1 cellular context compared by ENCODE assay signal in the genomic region with DNA sequence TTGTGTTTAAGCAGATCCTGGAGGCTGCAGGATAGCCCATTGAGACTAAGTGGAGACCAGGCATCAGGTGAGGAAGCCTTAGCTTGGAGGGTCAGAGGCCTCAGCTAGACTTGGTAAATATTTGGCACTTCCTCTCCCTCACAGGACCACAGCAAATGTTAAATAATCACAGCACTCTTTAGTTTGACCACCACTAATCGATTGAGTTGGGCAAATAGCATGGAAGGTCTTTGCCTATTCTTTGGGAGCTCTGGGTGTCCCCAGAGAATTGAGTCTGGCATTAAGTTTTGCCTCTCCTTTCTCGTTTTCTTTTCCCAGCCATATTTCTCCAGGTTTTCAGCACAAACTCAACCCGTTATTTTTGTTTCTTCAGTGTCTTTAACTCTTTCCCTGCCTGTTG.
A peak's percentile ranks its signal among the peaks of the same experiment; 100 is the strongest.
TF ChIP-seq lines count a peak whose summit lies in the region.

No MANE protein-coding gene starts in this region.

TF ChIP-seq in HepG2, 621 proteins besides CTCF, POLR2A, EP300 and RAD21 (continued from another document and continues in another):
- TF ChIP-seq, protein P1, sequence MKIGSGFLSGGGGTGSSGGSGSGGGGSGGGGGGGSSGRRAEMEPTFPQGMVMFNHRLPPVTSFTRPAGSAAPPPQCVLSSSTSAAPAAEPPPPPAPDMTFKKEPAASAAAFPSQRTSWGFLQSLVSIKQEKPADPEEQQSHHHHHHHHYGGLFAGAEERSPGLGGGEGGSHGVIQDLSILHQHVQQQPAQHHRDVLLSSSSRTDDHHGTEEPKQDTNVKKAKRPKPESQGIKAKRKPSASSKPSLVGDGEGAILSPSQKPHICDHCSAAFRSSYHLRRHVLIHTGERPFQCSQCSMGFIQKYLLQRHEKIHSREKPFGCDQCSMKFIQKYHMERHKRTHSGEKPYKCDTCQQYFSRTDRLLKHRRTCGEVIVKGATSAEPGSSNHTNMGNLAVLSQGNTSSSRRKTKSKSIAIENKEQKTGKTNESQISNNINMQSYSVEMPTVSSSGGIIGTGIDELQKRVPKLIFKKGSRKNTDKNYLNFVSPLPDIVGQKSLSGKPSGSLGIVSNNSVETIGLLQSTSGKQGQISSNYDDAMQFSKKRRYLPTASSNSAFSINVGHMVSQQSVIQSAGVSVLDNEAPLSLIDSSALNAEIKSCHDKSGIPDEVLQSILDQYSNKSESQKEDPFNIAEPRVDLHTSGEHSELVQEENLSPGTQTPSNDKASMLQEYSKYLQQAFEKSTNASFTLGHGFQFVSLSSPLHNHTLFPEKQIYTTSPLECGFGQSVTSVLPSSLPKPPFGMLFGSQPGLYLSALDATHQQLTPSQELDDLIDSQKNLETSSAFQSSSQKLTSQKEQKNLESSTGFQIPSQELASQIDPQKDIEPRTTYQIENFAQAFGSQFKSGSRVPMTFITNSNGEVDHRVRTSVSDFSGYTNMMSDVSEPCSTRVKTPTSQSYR (CRISPR knock-in tag; IDR thresholded peaks at IDR 0.05; ENCODE audit: borderline replicate concordance) = no peak
- TF ChIP-seq FOXA3 (CRISPR knock-in tag; IDR thresholded peaks at IDR 0.05) (peak; percentile 78), TAF1 (CRISPR knock-in tag; IDR thresholded peaks at IDR 0.05) (no peak), ZNF292 (CRISPR knock-in tag; IDR thresholded peaks at IDR 0.05; ENCODE audit: borderline replicate concordance, low read depth) (peak; percentile 57; the same call in 1 of the 2 replicates), MED1 (CRISPR knock-in tag; IDR thresholded peaks at IDR 0.05) (peak; percentile 43; the same call in 1 of the 2 replicates), ZIK1 (CRISPR knock-in tag; IDR thresholded peaks at IDR 0.05; ENCODE audit: borderline replicate concordance, low read depth) (no peak), KDM5B (CRISPR knock-in tag; IDR thresholded peaks at IDR 0.05; ENCODE audit: borderline replicate concordance) (no peak), CBX5 (CRISPR knock-in tag; IDR thresholded peaks at IDR 0.05; ENCODE audit: borderline replicate concordance) (no peak), YY1 (IDR thresholded peaks at IDR 0.05; ENCODE audit: insufficient read depth, insufficient replicate concordance, low read depth, low read length) (no peak), ZNF282 (IDR thresholded peaks at IDR 0.05; ENCODE audit: partially characterized antibody) (no peak), ELF1 (CRISPR knock-in tag; IDR thresholded peaks at IDR 0.05) (peak; percentile 33; the same call in 1 of the 2 replicates), HOXA5 (CRISPR knock-in tag; IDR thresholded peaks at IDR 0.05) (0 out of 2 replicates have a peak, but pooled peaks have one; percentile 52), MIER2 (CRISPR knock-in tag; IDR thresholded peaks at IDR 0.05) (no peak), MBNL3 (CRISPR knock-in tag; conservative IDR thresholded peaks at IDR 0.05) (no peak), SYNCRIP (IDR thresholded peaks at IDR 0.05; ENCODE audit: insufficient read depth, low read depth, low read length) (no peak), SRY (CRISPR knock-in tag; IDR thresholded peaks at IDR 0.05) (no peak), FOXJ3 (CRISPR knock-in tag; IDR thresholded peaks at IDR 0.05; ENCODE audit: borderline replicate concordance) (peak; percentile 57; the same call in 1 of the 2 replicates), ZNF776 (CRISPR knock-in tag; IDR thresholded peaks at IDR 0.05) (no peak), ZNF614 (CRISPR knock-in tag; IDR thresholded peaks at IDR 0.05; ENCODE audit: borderline replicate concordance) (no peak), YEATS4 (CRISPR knock-in tag; IDR thresholded peaks at IDR 0.05; ENCODE audit: borderline replicate concordance) (0 out of 2 replicates have a peak, but pooled peaks have one; percentile 14), ZNF562 (CRISPR knock-in tag; IDR thresholded peaks at IDR 0.05; ENCODE audit: borderline replicate concordance) (no peak), ZNF343 (CRISPR knock-in tag; IDR thresholded peaks at IDR 0.05) (no peak), IRF2 (CRISPR knock-in tag; IDR thresholded peaks at IDR 0.05) (peak; percentile 63; the same call in 1 of the 2 replicates), ZBTB7A (CRISPR knock-in tag; IDR thresholded peaks at IDR 0.05) (no peak), SP1 (IDR thresholded peaks at IDR 0.05) (no peak), SP1 (CRISPR knock-in tag; IDR thresholded peaks at IDR 0.05) (no peak), FOXA1 (IDR thresholded peaks at IDR 0.05) (no peak), FOXA1 (CRISPR knock-in tag; IDR thresholded peaks at IDR 0.05) (no peak; the same call in 1 of the 2 replicates), ZMAT3 (CRISPR knock-in tag; conservative IDR thresholded peaks at IDR 0.05) (no peak), CBX1 (IDR thresholded peaks at IDR 0.05; ENCODE audit: low read depth) (no peak), EZH2 (conservative IDR thresholded peaks at IDR 0.05; ENCODE audit: low read depth, low read length) (no peak), TOPORS (CRISPR knock-in tag; IDR thresholded peaks at IDR 0.05) (no peak), NR2F6 (IDR thresholded peaks at IDR 0.05) (peak; percentile 72), NR2F6 (CRISPR knock-in tag; IDR thresholded peaks at IDR 0.05) (peak; percentile 71)
- TF ChIP-seq, protein P2, sequence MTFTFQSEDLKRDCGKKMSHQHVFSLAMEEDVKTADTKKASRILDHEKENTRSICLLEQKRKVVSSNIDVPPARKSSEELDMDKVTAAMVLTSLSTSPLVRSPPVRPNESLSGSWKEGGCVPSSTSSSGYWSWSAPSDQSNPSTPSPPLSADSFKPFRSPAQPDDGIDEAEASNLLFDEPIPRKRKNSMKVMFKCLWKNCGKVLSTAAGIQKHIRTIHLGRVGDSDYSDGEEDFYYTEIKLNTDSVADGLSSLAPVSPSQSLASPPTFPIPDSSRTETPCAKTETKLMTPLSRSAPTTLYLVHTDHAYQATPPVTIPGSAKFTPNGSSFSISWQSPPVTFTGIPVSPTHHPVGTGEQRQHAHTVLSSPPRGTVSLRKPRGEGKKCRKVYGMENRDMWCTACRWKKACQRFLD (CRISPR knock-in tag; IDR thresholded peaks at IDR 0.05; ENCODE audit: borderline replicate concordance) = no peak
- TF ChIP-seq, protein P3, sequence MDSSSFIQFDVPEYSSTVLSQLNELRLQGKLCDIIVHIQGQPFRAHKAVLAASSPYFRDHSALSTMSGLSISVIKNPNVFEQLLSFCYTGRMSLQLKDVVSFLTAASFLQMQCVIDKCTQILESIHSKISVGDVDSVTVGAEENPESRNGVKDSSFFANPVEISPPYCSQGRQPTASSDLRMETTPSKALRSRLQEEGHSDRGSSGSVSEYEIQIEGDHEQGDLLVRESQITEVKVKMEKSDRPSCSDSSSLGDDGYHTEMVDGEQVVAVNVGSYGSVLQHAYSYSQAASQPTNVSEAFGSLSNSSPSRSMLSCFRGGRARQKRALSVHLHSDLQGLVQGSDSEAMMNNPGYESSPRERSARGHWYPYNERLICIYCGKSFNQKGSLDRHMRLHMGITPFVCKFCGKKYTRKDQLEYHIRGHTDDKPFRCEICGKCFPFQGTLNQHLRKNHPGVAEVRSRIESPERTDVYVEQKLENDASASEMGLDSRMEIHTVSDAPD (CRISPR knock-in tag; IDR thresholded peaks at IDR 0.05) = peak; percentile 87
- TF ChIP-seq, protein P4, sequence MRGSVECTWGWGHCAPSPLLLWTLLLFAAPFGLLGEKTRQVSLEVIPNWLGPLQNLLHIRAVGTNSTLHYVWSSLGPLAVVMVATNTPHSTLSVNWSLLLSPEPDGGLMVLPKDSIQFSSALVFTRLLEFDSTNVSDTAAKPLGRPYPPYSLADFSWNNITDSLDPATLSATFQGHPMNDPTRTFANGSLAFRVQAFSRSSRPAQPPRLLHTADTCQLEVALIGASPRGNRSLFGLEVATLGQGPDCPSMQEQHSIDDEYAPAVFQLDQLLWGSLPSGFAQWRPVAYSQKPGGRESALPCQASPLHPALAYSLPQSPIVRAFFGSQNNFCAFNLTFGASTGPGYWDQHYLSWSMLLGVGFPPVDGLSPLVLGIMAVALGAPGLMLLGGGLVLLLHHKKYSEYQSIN (CRISPR knock-in tag; IDR thresholded peaks at IDR 0.05; ENCODE audit: borderline replicate concordance) = no peak
- TF ChIP-seq, protein P5, sequence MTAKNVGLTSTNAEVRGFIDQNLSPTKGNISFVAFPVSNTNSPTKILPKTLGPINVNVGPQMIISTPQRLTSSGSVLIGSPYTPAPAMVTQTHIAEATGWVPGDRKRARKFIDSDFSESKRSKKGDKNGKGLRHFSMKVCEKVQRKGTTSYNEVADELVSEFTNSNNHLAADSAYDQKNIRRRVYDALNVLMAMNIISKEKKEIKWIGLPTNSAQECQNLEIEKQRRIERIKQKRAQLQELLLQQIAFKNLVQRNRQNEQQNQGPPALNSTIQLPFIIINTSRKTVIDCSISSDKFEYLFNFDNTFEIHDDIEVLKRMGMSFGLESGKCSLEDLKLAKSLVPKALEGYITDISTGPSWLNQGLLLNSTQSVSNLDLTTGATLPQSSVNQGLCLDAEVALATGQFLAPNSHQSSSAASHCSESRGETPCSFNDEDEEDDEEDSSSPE (CRISPR knock-in tag; IDR thresholded peaks at IDR 0.05) = no peak
- TF ChIP-seq, protein P6, sequence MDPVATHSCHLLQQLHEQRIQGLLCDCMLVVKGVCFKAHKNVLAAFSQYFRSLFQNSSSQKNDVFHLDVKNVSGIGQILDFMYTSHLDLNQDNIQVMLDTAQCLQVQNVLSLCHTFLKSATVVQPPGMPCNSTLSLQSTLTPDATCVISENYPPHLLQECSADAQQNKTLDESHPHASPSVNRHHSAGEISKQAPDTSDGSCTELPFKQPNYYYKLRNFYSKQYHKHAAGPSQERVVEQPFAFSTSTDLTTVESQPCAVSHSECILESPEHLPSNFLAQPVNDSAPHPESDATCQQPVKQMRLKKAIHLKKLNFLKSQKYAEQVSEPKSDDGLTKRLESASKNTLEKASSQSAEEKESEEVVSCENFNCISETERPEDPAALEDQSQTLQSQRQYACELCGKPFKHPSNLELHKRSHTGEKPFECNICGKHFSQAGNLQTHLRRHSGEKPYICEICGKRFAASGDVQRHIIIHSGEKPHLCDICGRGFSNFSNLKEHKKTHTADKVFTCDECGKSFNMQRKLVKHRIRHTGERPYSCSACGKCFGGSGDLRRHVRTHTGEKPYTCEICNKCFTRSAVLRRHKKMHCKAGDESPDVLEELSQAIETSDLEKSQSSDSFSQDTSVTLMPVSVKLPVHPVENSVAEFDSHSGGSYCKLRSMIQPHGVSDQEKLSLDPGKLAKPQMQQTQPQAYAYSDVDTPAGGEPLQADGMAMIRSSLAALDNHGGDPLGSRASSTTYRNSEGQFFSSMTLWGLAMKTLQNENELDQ (CRISPR knock-in tag; IDR thresholded peaks at IDR 0.05; ENCODE audit: borderline replicate concordance) = no peak
- TF ChIP-seq, protein P7, sequence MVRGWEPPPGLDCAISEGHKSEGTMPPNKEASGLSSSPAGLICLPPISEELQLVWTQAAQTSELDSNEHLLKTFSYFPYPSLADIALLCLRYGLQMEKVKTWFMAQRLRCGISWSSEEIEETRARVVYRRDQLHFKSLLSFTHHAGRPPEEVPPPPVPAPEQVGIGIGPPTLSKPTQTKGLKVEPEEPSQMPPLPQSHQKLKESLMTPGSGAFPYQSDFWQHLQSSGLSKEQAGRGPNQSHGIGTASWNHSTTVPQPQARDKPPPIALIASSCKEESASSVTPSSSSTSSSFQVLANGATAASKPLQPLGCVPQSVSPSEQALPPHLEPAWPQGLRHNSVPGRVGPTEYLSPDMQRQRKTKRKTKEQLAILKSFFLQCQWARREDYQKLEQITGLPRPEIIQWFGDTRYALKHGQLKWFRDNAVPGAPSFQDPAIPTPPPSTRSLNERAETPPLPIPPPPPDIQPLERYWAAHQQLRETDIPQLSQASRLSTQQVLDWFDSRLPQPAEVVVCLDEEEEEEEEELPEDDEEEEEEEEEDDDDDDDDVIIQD (CRISPR knock-in tag; IDR thresholded peaks at IDR 0.05; ENCODE audit: low read depth) = peak; percentile 29; the same call in 1 of the 2 replicates
- TF ChIP-seq, protein P8, sequence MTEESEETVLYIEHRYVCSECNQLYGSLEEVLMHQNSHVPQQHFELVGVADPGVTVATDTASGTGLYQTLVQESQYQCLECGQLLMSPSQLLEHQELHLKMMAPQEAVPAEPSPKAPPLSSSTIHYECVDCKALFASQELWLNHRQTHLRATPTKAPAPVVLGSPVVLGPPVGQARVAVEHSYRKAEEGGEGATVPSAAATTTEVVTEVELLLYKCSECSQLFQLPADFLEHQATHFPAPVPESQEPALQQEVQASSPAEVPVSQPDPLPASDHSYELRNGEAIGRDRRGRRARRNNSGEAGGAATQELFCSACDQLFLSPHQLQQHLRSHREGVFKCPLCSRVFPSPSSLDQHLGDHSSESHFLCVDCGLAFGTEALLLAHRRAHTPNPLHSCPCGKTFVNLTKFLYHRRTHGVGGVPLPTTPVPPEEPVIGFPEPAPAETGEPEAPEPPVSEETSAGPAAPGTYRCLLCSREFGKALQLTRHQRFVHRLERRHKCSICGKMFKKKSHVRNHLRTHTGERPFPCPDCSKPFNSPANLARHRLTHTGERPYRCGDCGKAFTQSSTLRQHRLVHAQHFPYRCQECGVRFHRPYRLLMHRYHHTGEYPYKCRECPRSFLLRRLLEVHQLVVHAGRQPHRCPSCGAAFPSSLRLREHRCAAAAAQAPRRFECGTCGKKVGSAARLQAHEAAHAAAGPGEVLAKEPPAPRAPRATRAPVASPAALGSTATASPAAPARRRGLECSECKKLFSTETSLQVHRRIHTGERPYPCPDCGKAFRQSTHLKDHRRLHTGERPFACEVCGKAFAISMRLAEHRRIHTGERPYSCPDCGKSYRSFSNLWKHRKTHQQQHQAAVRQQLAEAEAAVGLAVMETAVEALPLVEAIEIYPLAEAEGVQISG (CRISPR knock-in tag; IDR thresholded peaks at IDR 0.05) = 0 out of 2 replicates have a peak, but pooled peaks have one; percentile 34
- TF ChIP-seq, protein P9, sequence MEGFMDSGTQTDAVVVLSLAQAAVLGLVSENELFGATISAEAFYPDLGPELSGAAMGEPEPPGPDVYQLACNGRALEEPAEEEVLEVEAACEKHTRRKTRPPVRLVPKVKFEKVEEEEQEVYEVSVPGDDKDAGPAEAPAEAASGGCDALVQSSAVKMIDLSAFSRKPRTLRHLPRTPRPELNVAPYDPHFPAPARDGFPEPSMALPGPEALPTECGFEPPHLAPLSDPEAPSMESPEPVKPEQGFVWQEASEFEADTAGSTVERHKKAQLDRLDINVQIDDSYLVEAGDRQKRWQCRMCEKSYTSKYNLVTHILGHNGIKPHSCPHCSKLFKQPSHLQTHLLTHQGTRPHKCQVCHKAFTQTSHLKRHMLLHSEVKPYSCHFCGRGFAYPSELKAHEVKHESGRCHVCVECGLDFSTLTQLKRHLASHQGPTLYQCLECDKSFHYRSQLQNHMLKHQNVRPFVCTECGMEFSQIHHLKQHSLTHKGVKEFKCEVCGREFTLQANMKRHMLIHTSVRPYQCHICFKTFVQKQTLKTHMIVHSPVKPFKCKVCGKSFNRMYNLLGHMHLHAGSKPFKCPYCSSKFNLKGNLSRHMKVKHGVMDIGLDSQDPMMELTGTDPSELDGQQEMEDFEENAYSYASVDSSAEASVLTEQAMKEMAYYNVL (CRISPR knock-in tag; IDR thresholded peaks at IDR 0.05; ENCODE audit: borderline replicate concordance) = no peak
